In the genomic region with DNA sequence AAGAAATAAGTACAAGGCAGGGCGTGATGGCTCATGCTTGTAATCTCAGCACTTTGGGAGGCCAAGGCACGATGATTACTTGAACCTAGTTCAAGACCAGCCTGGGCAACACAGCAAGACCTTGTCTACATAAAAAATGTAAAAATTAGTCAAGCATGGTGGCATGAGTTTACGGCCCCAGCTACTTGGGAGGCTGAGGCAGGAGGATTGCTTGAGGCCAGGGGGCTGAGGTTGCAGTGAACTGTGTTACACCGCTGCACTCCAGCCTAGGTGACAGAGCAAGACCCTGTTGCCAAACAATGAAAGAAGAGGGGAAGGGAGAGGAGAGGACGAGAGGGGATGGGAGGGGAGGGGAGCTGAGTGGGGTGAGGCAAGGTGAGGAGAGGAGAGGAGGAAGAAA, we compare ENCODE assay signal across 1 cellular context.
TF ChIP-seq lines count a peak whose summit lies in the region.

No MANE protein-coding gene starts in this region.

TF ChIP-seq in IMR-90, 13 proteins besides CTCF, POLR2A, EP300 and RAD21 (continued from another document):
- TF ChIP-seq CEBPB (IDR thresholded peaks at IDR 0.05; ENCODE audit: low read depth, low read length) (no peak), RFX5 (IDR thresholded peaks at IDR 0.05; ENCODE audit: low read depth, low read length) (no peak), SMC3 (IDR thresholded peaks at IDR 0.05; ENCODE audit: low read depth, low read length) (no peak), NFE2L2 (IDR thresholded peaks at IDR 0.05; ENCODE audit: low read depth, low read length) (no peak), RCOR1 (IDR thresholded peaks at IDR 0.05; ENCODE audit: insufficient replicate concordance, low read length) (no peak), MXI1 (IDR thresholded peaks at IDR 0.05; ENCODE audit: borderline replicate concordance, low read depth, low read length) (no peak), MAZ (IDR thresholded peaks at IDR 0.05; ENCODE audit: borderline replicate concordance, low read depth, low read length) (no peak), CHD1 (IDR thresholded peaks at IDR 0.05; ENCODE audit: low read depth, low read length) (no peak), BHLHE40 (IDR thresholded peaks at IDR 0.05; ENCODE audit: low read depth, low read length) (no peak)
- TF ChIP-seq, protein P1, sequence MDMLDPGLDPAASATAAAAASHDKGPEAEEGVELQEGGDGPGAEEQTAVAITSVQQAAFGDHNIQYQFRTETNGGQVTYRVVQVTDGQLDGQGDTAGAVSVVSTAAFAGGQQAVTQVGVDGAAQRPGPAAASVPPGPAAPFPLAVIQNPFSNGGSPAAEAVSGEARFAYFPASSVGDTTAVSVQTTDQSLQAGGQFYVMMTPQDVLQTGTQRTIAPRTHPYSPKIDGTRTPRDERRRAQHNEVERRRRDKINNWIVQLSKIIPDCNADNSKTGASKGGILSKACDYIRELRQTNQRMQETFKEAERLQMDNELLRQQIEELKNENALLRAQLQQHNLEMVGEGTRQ (IDR thresholded peaks at IDR 0.05; ENCODE audit: low read depth, low read length), result no peak
- TF ChIP-seq, protein P2, sequence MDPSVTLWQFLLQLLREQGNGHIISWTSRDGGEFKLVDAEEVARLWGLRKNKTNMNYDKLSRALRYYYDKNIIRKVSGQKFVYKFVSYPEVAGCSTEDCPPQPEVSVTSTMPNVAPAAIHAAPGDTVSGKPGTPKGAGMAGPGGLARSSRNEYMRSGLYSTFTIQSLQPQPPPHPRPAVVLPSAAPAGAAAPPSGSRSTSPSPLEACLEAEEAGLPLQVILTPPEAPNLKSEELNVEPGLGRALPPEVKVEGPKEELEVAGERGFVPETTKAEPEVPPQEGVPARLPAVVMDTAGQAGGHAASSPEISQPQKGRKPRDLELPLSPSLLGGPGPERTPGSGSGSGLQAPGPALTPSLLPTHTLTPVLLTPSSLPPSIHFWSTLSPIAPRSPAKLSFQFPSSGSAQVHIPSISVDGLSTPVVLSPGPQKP (IDR thresholded peaks at IDR 0.05; ENCODE audit: borderline replicate concordance, low read depth, low read length), result no peak
